In genomic region chr1:201647722-201648065, GRCh38 we compare ENCODE assay signal across 10 cellular contexts.
DNase-seq lines count a peak whose midpoint lies in the region; ATAC-seq and TF ChIP-seq lines count a peak whose summit lies in the region.
"Had no signal": no experiment of that assay in that cellular context is flagged by ENCODE, and none has a peak within 500 bp of the region (broad histone marks: within the 10 kb centered on the region; RNA-seq: fewer than 3 reads in every experiment).

No MANE protein-coding gene starts in this region.

- peaks cover 48% of the 10 kb centered on the region for H3K4me1 Mint-ChIP-seq in nephron progenitor cell
- H3K4me1 Mint-ChIP-seq in stimulated activated naive B cell treated with anti-CD40 and anti-IgM and Interleukin-4, amounts not matched to agents 10 μg/mL and 1 μg/mL and 100 μg/mL, for 72 hours, result peaks cover 3 to 21% of the 10 kb centered on the region in 2 donors

- DNase-seq in 8988T, result peak; percentile 37
- no peak for DNase-seq in nephron progenitor cell
- no peak for DNase-seq in hypothalamus (lab: John Stamatoyannopoulos, UW)
- no peak for DNase-seq in superior temporal gyrus (ENCODE audit: extremely low spot score)
- no peak for DNase-seq in dermis blood vessel endothelial cell
- DNase-seq in stimulated activated naive B cell treated with anti-CD40 and anti-IgM and Interleukin-4, amounts not matched to agents 10 μg/mL and 1 μg/mL and 100 μg/mL, for 72 hours, result no peak
- DNase-seq: CD4-positive, alpha-beta memory T cell had no signal

- peak overlapping the region; percentile 67 for H3K4me3 ChIP-seq in HUES48 (ENCODE audit: low read depth, low read length)
- H3K4me3 ChIP-seq in duodenal mucosa (ENCODE audit: low read depth in 1 of 2, low read length in 2 of 2), result peak overlapping the region; percentile 44 to 69

- H3K27ac Mint-ChIP-seq in nephron progenitor cell, result no peak overlapping the region
- H3K27ac Mint-ChIP-seq in stimulated activated naive B cell treated with anti-CD40 and anti-IgM and Interleukin-4, amounts not matched to agents 10 μg/mL and 1 μg/mL and 100 μg/mL, for 72 hours, result no peak overlapping the region
- H3K27ac Mint-ChIP-seq: CD4-positive, alpha-beta memory T cell; IgD-negative memory B cell had no signal

- ATAC-seq in stimulated activated naive B cell treated with anti-CD40 and anti-IgM and Interleukin-4, amounts not matched to agents 10 μg/mL and 1 μg/mL and 100 μg/mL, for 72 hours (replicated peaks), result no peak

- no peaks in the 10 kb centered on the region for H3K36me3 Mint-ChIP-seq in nephron progenitor cell (ENCODE audit: low read depth)
- H3K36me3 Mint-ChIP-seq in stimulated activated naive B cell treated with anti-CD40 and anti-IgM and Interleukin-4, amounts not matched to agents 10 μg/mL and 1 μg/mL and 100 μg/mL, for 72 hours, result no peaks in the 10 kb centered on the region

- H3K9me3 ChIP-seq in HUES48 (ENCODE audit: control insufficient read depth, insufficient read depth, low read length) (no peaks in the 10 kb centered on the region), duodenal mucosa (ENCODE audit: control insufficient read depth in 1 of 2, low read length in 2 of 2) (no peaks in the 10 kb centered on the region)

- H3K9ac ChIP-seq in HUES48 (ENCODE audit: low read depth, low read length) (no peak overlapping the region), duodenal mucosa (ENCODE audit: low read depth in 1 of 2, low read length in 2 of 2) (peak overlapping the region in 1 of 2 donors; percentile 7)

- no peaks in the 10 kb centered on the region for H3K9me3 Mint-ChIP-seq in nephron progenitor cell
- peaks cover 0 to 3% of the 10 kb centered on the region in 2 donors for H3K9me3 Mint-ChIP-seq in stimulated activated naive B cell treated with anti-CD40 and anti-IgM and Interleukin-4, amounts not matched to agents 10 μg/mL and 1 μg/mL and 100 μg/mL, for 72 hours

- H3K4me3 Mint-ChIP-seq in nephron progenitor cell, result peak overlapping the region; percentile 82
- no peak overlapping the region for H3K4me3 Mint-ChIP-seq in stimulated activated naive B cell treated with anti-CD40 and anti-IgM and Interleukin-4, amounts not matched to agents 10 μg/mL and 1 μg/mL and 100 μg/mL, for 72 hours
- H3K4me3 Mint-ChIP-seq: IgD-negative memory B cell had no signal

- H3K27me3 ChIP-seq in HUES48 (ENCODE audit: control insufficient read depth, insufficient read depth, low read length) (peaks cover 40% of the 10 kb centered on the region), duodenal mucosa (ENCODE audit: control insufficient read depth in 1 of 2, insufficient read depth in 2 of 2, low read length in 2 of 2) (peaks cover 9% of the 10 kb centered on the region in 2 donors)

- no peak for TF ChIP-seq CTCF in nephron progenitor cell (IDR thresholded peaks at IDR 0.05)

- peak overlapping the region; percentile 28 for H3K27ac ChIP-seq in HUES48 (ENCODE audit: low read depth, low read length)
- H3K27ac ChIP-seq in duodenal mucosa (ENCODE audit: low read depth, low read length), result no peak overlapping the region

- H3K36me3 ChIP-seq in HUES48 (ENCODE audit: control insufficient read depth, insufficient read depth, low read length) (no peaks in the 10 kb centered on the region), duodenal mucosa (ENCODE audit: control insufficient read depth in 1 of 2, insufficient read depth in 2 of 2, low read length in 2 of 2) (no peaks in the 10 kb centered on the region)

- peaks cover 77% of the 10 kb centered on the region for H3K27me3 Mint-ChIP-seq in nephron progenitor cell (ENCODE audit: low read depth, poor library complexity)
- H3K27me3 Mint-ChIP-seq in stimulated activated naive B cell treated with anti-CD40 and anti-IgM and Interleukin-4, amounts not matched to agents 10 μg/mL and 1 μg/mL and 100 μg/mL, for 72 hours, result peaks cover 41 to 60% of the 10 kb centered on the region in 2 donors

- H3K4me1 ChIP-seq in HUES48 (ENCODE audit: control insufficient read depth, insufficient read depth, low read length), result peaks cover 27% of the 10 kb centered on the region
- H3K4me1 ChIP-seq in duodenal mucosa (ENCODE audit: control insufficient read depth in 1 of 2, insufficient read depth in 2 of 2, low read length in 2 of 2), result peaks cover 12 to 21% of the 10 kb centered on the region in 2 donors
